Comparison of ENCODE assay signal across 24 cellular contexts in genomic region chr14:58677525-58677924, GRCh38.
"Had no signal": no experiment of that assay in that cellular context is flagged by ENCODE, and none has a peak within 500 bp of the region (broad histone marks: within the 10 kb centered on the region; RNA-seq: fewer than 3 reads in every experiment).

No MANE protein-coding gene starts in this region.

- H3K4me1 ChIP-seq: heart right ventricle, lower lobe of right lung had no signal

- H3K27me3 ChIP-seq: heart right ventricle, transverse colon had no signal

- H3K36me3 Mint-ChIP-seq: activated naive CD4-positive, alpha-beta T cell treated with anti-CD3 and anti-CD28 coated beads, Interleukin-2, amount 50 U/mL, for 72 hours; brain; naive thymus-derived CD8-positive, alpha-beta T cell; stimulated activated naive B cell treated with anti-CD40 and anti-IgM and Interleukin-4, amounts not matched to agents 10 μg/mL and 1 μg/mL and 100 μg/mL, for 72 hours had no signal

- H3K27ac Mint-ChIP-seq: activated CD8-positive, alpha-beta T cell treated with anti-CD3 and anti-CD28 coated beads, Interleukin-2, amount 10 ng/mL, durations not matched to agents 7 days and 5 days; activated naive CD4-positive, alpha-beta T cell treated with anti-CD3 and anti-CD28 coated beads, Interleukin-2, amount 50 U/mL, for 72 hours; activated T-helper 17 cell treated with anti-CD3 and anti-CD28 coated beads, Interleukin-2, amount 50 U/mL, for 72 hours; dendritic cell treated with granulocyte-macrophage colony-stimulating factor and Interleukin-4, amounts not matched to agents 40 ng/mL and 50 ng/mL, for 4 days; naive thymus-derived CD8-positive, alpha-beta T cell; stimulated activated naive B cell treated with anti-CD40 and anti-IgM and Interleukin-4, amounts not matched to agents 10 μg/mL and 1 μg/mL and 100 μg/mL, for 72 hours had no signal

- FAIRE-seq: endometrium, keratinocyte, TTC549 had no signal

- H3K4me3 ChIP-seq: heart right ventricle, lower lobe of right lung, transverse colon had no signal

- H3K36me3 ChIP-seq: heart right ventricle, lower lobe of right lung, transverse colon, WERI-Rb-1 had no signal

- H3K27me3 Mint-ChIP-seq: dendritic cell treated with granulocyte-macrophage colony-stimulating factor and Interleukin-4, amounts not matched to agents 40 ng/mL and 50 ng/mL, for 4 days; stimulated activated naive B cell treated with anti-CD40 and anti-IgM and Interleukin-4, amounts not matched to agents 10 μg/mL and 1 μg/mL and 100 μg/mL, for 72 hours had no signal

- H3K9me3 ChIP-seq: heart right ventricle, lower lobe of right lung, transverse colon had no signal

- H3K4me3 Mint-ChIP-seq: activated CD8-positive, alpha-beta T cell treated with anti-CD3 and anti-CD28 coated beads, Interleukin-2, amount 10 ng/mL, durations not matched to agents 7 days and 5 days; activated T-helper 17 cell treated with anti-CD3 and anti-CD28 coated beads, Interleukin-2, amount 50 U/mL, for 72 hours; brain; dendritic cell treated with granulocyte-macrophage colony-stimulating factor and Interleukin-4, amounts not matched to agents 40 ng/mL and 50 ng/mL, for 4 days; naive thymus-derived CD8-positive, alpha-beta T cell; stimulated activated naive B cell treated with anti-CD40 and anti-IgM and Interleukin-4, amounts not matched to agents 10 μg/mL and 1 μg/mL and 100 μg/mL, for 72 hours had no signal

- ATAC-seq: activated CD8-positive, alpha-beta T cell treated with anti-CD3 and anti-CD28 coated beads, Interleukin-2, amount 10 ng/mL, durations not matched to agents 7 days and 5 days; activated naive CD4-positive, alpha-beta T cell treated with anti-CD3 and anti-CD28 coated beads, Interleukin-2, amount 50 U/mL, for 72 hours; activated T-helper 17 cell treated with anti-CD3 and anti-CD28 coated beads, Interleukin-2, amount 50 U/mL, for 72 hours; heart right ventricle; lower lobe of right lung; naive thymus-derived CD8-positive, alpha-beta T cell; sciatic nerve; stimulated activated naive B cell treated with anti-CD40 and anti-IgM and Interleukin-4, amounts not matched to agents 10 μg/mL and 1 μg/mL and 100 μg/mL, for 72 hours had no signal

- DNase-seq: activated CD4-positive, alpha-beta T cell treated with anti-CD3 and anti-CD28 coated beads, Interleukin-2, amount 50 U/mL, for 1 hour; activated CD4-positive, CD25-positive, alpha-beta regulatory T cell treated with anti-CD3 and anti-CD28 coated beads, Interleukin-2, amount 50 U/mL, for 72 hours; activated CD8-positive, alpha-beta T cell treated with anti-CD3 and anti-CD28 coated beads, Interleukin-2, amount 10 ng/mL, durations not matched to agents 7 days and 5 days; activated T-cell treated with anti-CD3 and anti-CD28 coated beads, Interleukin-2, amount 50 U/mL, for 1 hour; aorta; caudate nucleus; effector CD4-positive, alpha-beta T cell; erythroblast; heart right ventricle; lower lobe of right lung; naive thymus-derived CD8-positive, alpha-beta T cell; stimulated activated CD4-positive, alpha-beta T cell treated with anti-CD3 and anti-CD28 coated beads, Interleukin-2, amount 100 ng/mL, for 48 hours; stimulated activated CD8-positive, alpha-beta memory T cell treated with anti-CD3 and anti-CD28 coated beads, Interleukin-4, amount 100 ng/mL, for 48 hours; stimulated activated naive B cell treated with anti-CD40 and anti-IgM and Interleukin-4, amounts not matched to agents 10 μg/mL and 1 μg/mL and 100 μg/mL, for 72 hours; transverse colon; WERI-Rb-1 had no signal

- H3K9me3 Mint-ChIP-seq: activated naive CD4-positive, alpha-beta T cell treated with anti-CD3 and anti-CD28 coated beads, Interleukin-2, amount 50 U/mL, for 72 hours; activated T-helper 17 cell treated with anti-CD3 and anti-CD28 coated beads, Interleukin-2, amount 50 U/mL, for 72 hours; dendritic cell treated with granulocyte-macrophage colony-stimulating factor and Interleukin-4, amounts not matched to agents 40 ng/mL and 50 ng/mL, for 4 days; naive thymus-derived CD8-positive, alpha-beta T cell; stimulated activated naive B cell treated with anti-CD40 and anti-IgM and Interleukin-4, amounts not matched to agents 10 μg/mL and 1 μg/mL and 100 μg/mL, for 72 hours had no signal

- H3K4me1 Mint-ChIP-seq: activated T-helper 17 cell treated with anti-CD3 and anti-CD28 coated beads, Interleukin-2, amount 50 U/mL, for 72 hours; stimulated activated naive B cell treated with anti-CD40 and anti-IgM and Interleukin-4, amounts not matched to agents 10 μg/mL and 1 μg/mL and 100 μg/mL, for 72 hours had no signal

- H3K27ac ChIP-seq: heart right ventricle, lower lobe of right lung, transverse colon, WERI-Rb-1 had no signal
